Comparison of ENCODE assay signal across 1 cellular context in the genomic region with DNA sequence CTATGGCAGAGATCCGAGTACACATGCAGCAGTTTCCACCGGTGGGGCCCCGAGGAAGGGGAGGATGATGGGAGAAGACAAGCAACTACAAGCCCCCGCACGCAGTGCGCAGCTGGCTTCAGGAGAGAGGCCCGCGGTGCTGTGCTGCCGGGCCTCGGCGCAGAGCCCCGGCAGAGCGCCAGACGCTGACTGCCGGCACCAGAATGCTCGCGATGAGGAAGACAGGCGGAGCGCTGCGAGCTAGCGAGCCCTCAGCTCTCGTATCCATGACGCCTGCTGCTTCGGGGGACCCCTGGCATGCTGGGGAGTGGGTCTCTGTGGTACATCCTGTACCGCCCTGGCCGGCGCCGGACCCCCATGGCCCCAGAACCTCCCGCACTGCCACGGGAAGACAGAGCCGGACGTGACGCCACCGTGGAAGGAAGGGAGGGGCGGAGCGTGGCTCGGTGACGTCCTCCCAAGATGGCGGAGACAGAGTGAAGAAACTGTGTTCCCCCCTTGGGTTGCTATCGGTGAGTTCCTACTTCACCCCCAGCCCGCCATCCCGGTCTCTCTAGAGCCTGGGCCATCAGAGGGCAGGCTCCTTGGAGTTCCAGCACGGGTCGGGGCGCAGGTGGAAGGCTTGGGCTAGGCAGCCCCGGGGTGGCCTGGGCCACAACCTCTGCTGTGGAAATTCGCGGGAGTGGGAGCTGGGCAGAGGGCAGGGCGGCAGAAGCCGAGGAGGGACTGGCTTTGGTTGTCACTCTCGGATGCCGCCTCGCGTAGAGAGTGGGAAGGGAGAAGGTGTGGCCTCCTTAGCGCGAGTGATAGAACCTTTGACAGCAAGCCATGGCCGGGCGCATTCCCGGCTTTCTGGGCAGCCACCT.
A peak's percentile ranks its signal among the peaks of the same experiment; 100 is the strongest.
TF ChIP-seq lines count a peak whose summit lies in the region.

TSS of gene MYNN (plus strand) at position 446 of the 866 bp plus-strand sequence. CDS start 900 bp downstream, outside the sequence.

TF ChIP-seq in HepG2, 621 proteins besides CTCF, POLR2A, EP300 and RAD21 (continued from another document and continues in another):
- TF ChIP-seq, protein P1, sequence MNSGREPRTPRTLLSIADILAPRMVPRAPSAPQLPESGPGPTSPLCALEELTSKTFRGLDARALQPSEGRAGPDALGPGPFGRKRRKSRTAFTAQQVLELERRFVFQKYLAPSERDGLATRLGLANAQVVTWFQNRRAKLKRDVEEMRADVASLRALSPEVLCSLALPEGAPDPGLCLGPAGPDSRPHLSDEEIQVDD (CRISPR knock-in tag; IDR thresholded peaks at IDR 0.05; ENCODE audit: borderline replicate concordance) = no peak
- TF ChIP-seq SMARCC2 (IDR thresholded peaks at IDR 0.05) (no peak), ZNF230 (CRISPR knock-in tag; IDR thresholded peaks at IDR 0.05) (peak; percentile 64; the same call in 1 of the 2 replicates), ZNF280D (CRISPR knock-in tag; IDR thresholded peaks at IDR 0.05) (peak; percentile 17; the same call in 1 of the 2 replicates), MYPOP (CRISPR knock-in tag; IDR thresholded peaks at IDR 0.05) (no peak; the same call in none of the 2 replicates), ZNF570 (CRISPR knock-in tag; IDR thresholded peaks at IDR 0.05; ENCODE audit: borderline replicate concordance) (no peak), NFRKB (IDR thresholded peaks at IDR 0.05) (no peak), AGO1 (IDR thresholded peaks at IDR 0.05; ENCODE audit: low read depth, low read length, poor library complexity, severe bottlenecking) (no peak), ZNF333 (CRISPR knock-in tag; IDR thresholded peaks at IDR 0.05; ENCODE audit: borderline replicate concordance) (peak; percentile 80), ASH2L (IDR thresholded peaks at IDR 0.05; ENCODE audit: insufficient read length, low read depth, low read length) (peak; percentile 64), THAP8 (CRISPR knock-in tag; IDR thresholded peaks at IDR 0.05; ENCODE audit: borderline replicate concordance) (no peak), FOSL2 (CRISPR knock-in tag; IDR thresholded peaks at IDR 0.05) (peak; percentile 58; the same call in 1 of the 2 replicates), ZNF331 (CRISPR knock-in tag; IDR thresholded peaks at IDR 0.05) (peak; percentile 63), PRMT3 (CRISPR knock-in tag; IDR thresholded peaks at IDR 0.05; ENCODE audit: borderline replicate concordance, low read depth) (no peak), TBX2 (CRISPR knock-in tag; IDR thresholded peaks at IDR 0.05; ENCODE audit: borderline replicate concordance) (peak; percentile 60; the same call in 1 of the 2 replicates), ZNF121 (CRISPR knock-in tag; IDR thresholded peaks at IDR 0.05) (0 out of 2 replicates have a peak, but pooled peaks have one; percentile 17), TCF7 (IDR thresholded peaks at IDR 0.05; ENCODE audit: low read depth) (no peak), ZNF33B (CRISPR knock-in tag; IDR thresholded peaks at IDR 0.05) (peak; percentile 85), ATRX (CRISPR knock-in tag; IDR thresholded peaks at IDR 0.05; ENCODE audit: borderline replicate concordance) (no peak), DMAP1 (CRISPR knock-in tag; IDR thresholded peaks at IDR 0.05) (peak; percentile 86; the same call in 1 of the 2 replicates), PHF8 (CRISPR knock-in tag; IDR thresholded peaks at IDR 0.05) (peak; percentile 98), KLF16 (CRISPR knock-in tag; IDR thresholded peaks at IDR 0.05) (peak in 1 of 2 experiments; percentile 56; a peak in 2 of 4 replicates), ZNF276 (CRISPR knock-in tag; IDR thresholded peaks at IDR 0.05; ENCODE audit: low read depth) (no peak), MIER2 (CRISPR knock-in tag; IDR thresholded peaks at IDR 0.05) (peak; percentile 38; the same call in 1 of the 2 replicates), SP140L (CRISPR knock-in tag; IDR thresholded peaks at IDR 0.05; ENCODE audit: borderline replicate concordance) (no peak), ZNF598 (CRISPR knock-in tag; IDR thresholded peaks at IDR 0.05; ENCODE audit: borderline replicate concordance) (peak; percentile 88; the same call in 1 of the 2 replicates), GFI1 (CRISPR knock-in tag; IDR thresholded peaks at IDR 0.05; ENCODE audit: borderline replicate concordance) (peak; percentile 56; the same call in 1 of the 2 replicates), ATF5 (CRISPR knock-in tag; IDR thresholded peaks at IDR 0.05; ENCODE audit: low read depth) (no peak; the same call in 1 of the 2 replicates), ERF (CRISPR knock-in tag; IDR thresholded peaks at IDR 0.05) (peak; percentile 73; the same call in 1 of the 2 replicates), TIGD3 (CRISPR knock-in tag; IDR thresholded peaks at IDR 0.05; ENCODE audit: borderline replicate concordance) (no peak), SRF (IDR thresholded peaks at IDR 0.05; ENCODE audit: low read depth, low read length) (no peak), GLI4 (CRISPR knock-in tag; IDR thresholded peaks at IDR 0.05; ENCODE audit: borderline replicate concordance) (0 out of 2 replicates have a peak, but pooled peaks have one; percentile 65), TFDP1 (CRISPR knock-in tag; IDR thresholded peaks at IDR 0.05; ENCODE audit: borderline replicate concordance) (no peak; the same call in 1 of the 2 replicates), ZFY (CRISPR knock-in tag; IDR thresholded peaks at IDR 0.05) (peak; percentile 95), AFF4 (CRISPR knock-in tag; IDR thresholded peaks at IDR 0.05) (0 out of 2 replicates have a peak, but pooled peaks have one; percentile 29), ZNF7 (CRISPR knock-in tag; IDR thresholded peaks at IDR 0.05) (no peak), ZNF292 (CRISPR knock-in tag; IDR thresholded peaks at IDR 0.05; ENCODE audit: borderline replicate concordance, low read depth) (no peak), ZBTB38 (CRISPR knock-in tag; IDR thresholded peaks at IDR 0.05) (0 out of 2 replicates have a peak, but pooled peaks have one; percentile 64), ZNF841 (CRISPR knock-in tag; IDR thresholded peaks at IDR 0.05; ENCODE audit: borderline replicate concordance) (no peak)
- TF ChIP-seq, protein P2, sequence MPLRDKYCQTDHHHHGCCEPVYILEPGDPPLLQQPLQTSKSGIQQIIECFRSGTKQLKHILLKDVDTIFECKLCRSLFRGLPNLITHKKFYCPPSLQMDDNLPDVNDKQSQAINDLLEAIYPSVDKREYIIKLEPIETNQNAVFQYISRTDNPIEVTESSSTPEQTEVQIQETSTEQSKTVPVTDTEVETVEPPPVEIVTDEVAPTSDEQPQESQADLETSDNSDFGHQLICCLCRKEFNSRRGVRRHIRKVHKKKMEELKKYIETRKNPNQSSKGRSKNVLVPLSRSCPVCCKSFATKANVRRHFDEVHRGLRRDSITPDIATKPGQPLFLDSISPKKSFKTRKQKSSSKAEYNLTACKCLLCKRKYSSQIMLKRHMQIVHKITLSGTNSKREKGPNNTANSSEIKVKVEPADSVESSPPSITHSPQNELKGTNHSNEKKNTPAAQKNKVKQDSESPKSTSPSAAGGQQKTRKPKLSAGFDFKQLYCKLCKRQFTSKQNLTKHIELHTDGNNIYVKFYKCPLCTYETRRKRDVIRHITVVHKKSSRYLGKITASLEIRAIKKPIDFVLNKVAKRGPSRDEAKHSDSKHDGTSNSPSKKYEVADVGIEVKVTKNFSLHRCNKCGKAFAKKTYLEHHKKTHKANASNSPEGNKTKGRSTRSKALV (CRISPR knock-in tag; IDR thresholded peaks at IDR 0.05) = peak; percentile 40; the same call in 1 of the 2 replicates
